Comparison of ENCODE assay signal across 12 cellular contexts in the genomic region with DNA sequence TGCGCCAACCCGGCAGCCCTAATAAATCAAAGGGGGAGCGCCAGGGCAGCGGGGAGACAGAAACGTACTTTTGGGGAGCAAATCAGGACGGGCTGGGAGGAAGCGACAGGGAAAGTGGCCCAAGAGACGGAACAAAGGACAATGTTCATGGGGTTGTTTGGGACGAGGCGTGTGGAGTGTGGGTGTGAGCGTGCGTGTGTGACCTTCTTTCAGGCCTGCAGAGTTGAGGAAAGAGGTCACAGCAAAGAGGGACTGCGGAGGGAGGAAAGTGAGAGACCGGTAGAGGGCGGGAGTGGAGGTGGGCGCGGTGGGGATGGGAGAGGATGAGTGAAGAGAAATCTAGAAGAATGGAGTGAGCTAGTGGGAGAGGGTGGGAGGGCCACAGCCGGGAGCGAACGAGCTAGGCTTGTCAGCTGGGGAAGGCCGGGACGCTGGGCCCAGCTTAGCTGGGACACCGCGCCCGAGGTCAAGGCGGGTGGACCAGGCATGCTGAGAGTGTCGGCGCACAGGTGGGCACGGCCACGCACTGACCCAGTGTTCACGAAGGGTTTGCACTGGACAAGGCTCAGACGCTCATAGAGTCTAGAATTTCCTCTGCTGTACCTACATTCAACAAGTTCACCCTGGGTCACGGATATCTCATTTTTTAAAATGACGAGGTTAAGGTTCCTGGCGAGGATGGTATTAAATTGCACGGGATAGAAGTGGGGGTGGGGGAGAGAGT. TPM values are rescaled to one million over a fixed set of nuclear protein-coding genes. Genes with fewer than 3 reads are reported as not detected.
DNase-seq lines count a peak whose midpoint lies in the region; ATAC-seq and TF ChIP-seq lines count a peak whose summit lies in the region.
"Had no signal": no experiment of that assay in that cellular context is flagged by ENCODE, and none has a peak within 500 bp of the region (broad histone marks: within the 10 kb centered on the region; RNA-seq: fewer than 3 reads in every experiment).

No MANE protein-coding gene starts in this region.

- H3K27me3 ChIP-seq in brain microvascular endothelial cell (replicated peaks) (peaks cover 94% of the 10 kb centered on the region), kidney epithelial cell (ENCODE audit: control insufficient read depth, insufficient read depth, low read length) (peaks cover 89% of the 10 kb centered on the region), thoracic aorta (replicated peaks; ENCODE audit: insufficient read depth) (peaks cover 25% of the 10 kb centered on the region)

- H3K4me1 Mint-ChIP-seq in activated naive CD4-positive, alpha-beta T cell treated with anti-CD3 and anti-CD28 coated beads for 36 hours (ENCODE audit: low read depth): peaks cover 7% of the 10 kb centered on the region
- H3K4me1 Mint-ChIP-seq in activated CD4-positive, alpha-beta memory T cell treated with anti-CD3 and anti-CD28 coated beads for 36 hours (ENCODE audit: low read depth): peaks cover 2% of the 10 kb centered on the region

- H3K27ac ChIP-seq in brain microvascular endothelial cell (no peak overlapping the region), thoracic aorta (no peak overlapping the region)
- H3K27ac ChIP-seq: C4-2B had no signal

- peak; percentile 38 for TF ChIP-seq CTCF in brain microvascular endothelial cell (IDR thresholded peaks at IDR 0.05; ENCODE audit: low read depth, low read length, missing control alignments)
- TF ChIP-seq CTCF in kidney epithelial cell (IDR thresholded peaks at IDR 0.05; ENCODE audit: insufficient read depth, low read length, poor library complexity, severe bottlenecking): peak; percentile 19
- no peak for TF ChIP-seq CTCF in thoracic aorta (IDR thresholded peaks at IDR 0.05)

- intact Hi-C loops in activated naive CD4-positive, alpha-beta T cell treated with anti-CD3 and anti-CD28 coated beads for 36 hours (cut with micrococcal nuclease): no loop called here
- intact Hi-C loops in activated CD4-positive, alpha-beta memory T cell treated with anti-CD3 and anti-CD28 coated beads for 36 hours (cut with micrococcal nuclease): no loop called here

- CTCF ChIA-PET in activated naive CD4-positive, alpha-beta T cell treated with anti-CD3 and anti-CD28 coated beads for 36 hours (lab: Charles Lee): no interaction called here
- CTCF ChIA-PET in activated CD4-positive, alpha-beta memory T cell treated with anti-CD3 and anti-CD28 coated beads for 36 hours (lab: Charles Lee): no interaction called here

- DNase-seq in activated naive CD4-positive, alpha-beta T cell treated with anti-CD3 and anti-CD28 coated beads for 36 hours: no peak
- DNase-seq in activated naive CD4-positive, alpha-beta T cell treated with anti-CD3 and anti-CD28 coated beads, Interleukin-2, amount 50 U/mL, for 16 hours: no peak
- DNase-seq in brain microvascular endothelial cell: no peak
- no peak for DNase-seq in kidney epithelial cell (ENCODE audit: low read depth)
- no peak for DNase-seq in thoracic aorta (ENCODE audit: low spot score)
- DNase-seq in kidney tubule cell (ENCODE audit: low spot score): no peak
- DNase-seq in activated CD4-positive, alpha-beta memory T cell treated with anti-CD3 and anti-CD28 coated beads for 36 hours: no peak
- DNase-seq: activated CD4-positive, alpha-beta T cell treated with anti-CD3 and anti-CD28 coated beads for 4 hours; KBM-7; NK-92 treated with Interleukin-12 subunit alpha and Interleukin-12 subunit beta, amount 100 ng/mL, for 24 hours had no signal

- H3K36me3 ChIP-seq in brain microvascular endothelial cell (replicated peaks) (no peaks in the 10 kb centered on the region), kidney epithelial cell (ENCODE audit: control insufficient read depth, insufficient read depth, low read length) (no peaks in the 10 kb centered on the region), thoracic aorta (no peaks in the 10 kb centered on the region)

- POLR2A ChIA-PET in activated CD4-positive, alpha-beta memory T cell treated with anti-CD3 and anti-CD28 coated beads for 36 hours (lab: Charles Lee): no interaction called here

- H3K27ac Mint-ChIP-seq in activated naive CD4-positive, alpha-beta T cell treated with anti-CD3 and anti-CD28 coated beads for 36 hours: peak overlapping the region; percentile 18
- H3K27ac Mint-ChIP-seq in activated CD4-positive, alpha-beta memory T cell treated with anti-CD3 and anti-CD28 coated beads for 36 hours: no peak overlapping the region

- peaks cover 8 to 14% of the 10 kb centered on the region in 2 donors for H3K4me1 ChIP-seq in thoracic aorta (ENCODE audit: control insufficient read depth in 1 of 2, low read depth in 2 of 2)

- H3K4me3 ChIP-seq in brain microvascular endothelial cell (ENCODE audit: low read depth, low read length) (peak overlapping the region; percentile 29), kidney epithelial cell (ENCODE audit: low read depth, low read length) (peak overlapping the region; percentile 18), thoracic aorta (peak overlapping the region; percentile 64)

- H3K27me3 Mint-ChIP-seq in activated naive CD4-positive, alpha-beta T cell treated with anti-CD3 and anti-CD28 coated beads for 36 hours (ENCODE audit: low read depth): peaks cover 84% of the 10 kb centered on the region
- H3K27me3 Mint-ChIP-seq in activated CD4-positive, alpha-beta memory T cell treated with anti-CD3 and anti-CD28 coated beads for 36 hours: peaks cover 79% of the 10 kb centered on the region

- no peak for ATAC-seq in thoracic aorta (ENCODE audit: insufficient number of reproducible peaks, low FRiP score, low read depth)
- no peak for ATAC-seq in HG02610 (IDR thresholded peaks at IDR 0.05; ENCODE audit: unreplicated experiment)

- H3K9me3 ChIP-seq in thoracic aorta: no peaks in the 10 kb centered on the region

- peaks cover 14% of the 10 kb centered on the region for H3K36me3 Mint-ChIP-seq in activated naive CD4-positive, alpha-beta T cell treated with anti-CD3 and anti-CD28 coated beads for 36 hours (ENCODE audit: low read depth)
- H3K36me3 Mint-ChIP-seq in activated CD4-positive, alpha-beta memory T cell treated with anti-CD3 and anti-CD28 coated beads for 36 hours: peaks cover 25% of the 10 kb centered on the region

- in situ Hi-C loops in brain microvascular endothelial cell (cut with HindIII; ENCODE audit: low pct_ligation_motif_present, low sequenced_read_pairs): no loop called here

- peaks cover 8% of the 10 kb centered on the region for H3K9me3 Mint-ChIP-seq in activated naive CD4-positive, alpha-beta T cell treated with anti-CD3 and anti-CD28 coated beads for 36 hours
- peaks cover 2% of the 10 kb centered on the region for H3K9me3 Mint-ChIP-seq in activated CD4-positive, alpha-beta memory T cell treated with anti-CD3 and anti-CD28 coated beads for 36 hours

- no peak overlapping the region for H3K4me3 Mint-ChIP-seq in activated naive CD4-positive, alpha-beta T cell treated with anti-CD3 and anti-CD28 coated beads for 36 hours
- no peak overlapping the region for H3K4me3 Mint-ChIP-seq in activated CD4-positive, alpha-beta memory T cell treated with anti-CD3 and anti-CD28 coated beads for 36 hours

RNA-seq across cellular contexts. Expression of gene PITX2, which starts 14.7 kb away (rescaled TPM):
- total RNA-seq in activated naive CD4-positive, alpha-beta T cell treated with anti-CD3 and anti-CD28 coated beads for 36 hours: not detected
- total RNA-seq in kidney epithelial cell (0.29 and 1.3 TPM in 2 replicates), thoracic aorta (not detected)
- total RNA-seq in activated CD4-positive, alpha-beta memory T cell treated with anti-CD3 and anti-CD28 coated beads for 36 hours: not detected
